ENCODE assay signal across 8 cellular contexts in genomic region chr17:77441950-77442349, GRCh38.
DNase-seq lines count a peak whose midpoint lies in the region; ATAC-seq and TF ChIP-seq lines count a peak whose summit lies in the region.
"Not testable (repeated sequence)": the region's sequence is repeated elsewhere in the genome, so short reads cannot be mapped to it uniquely, and the experiment has no call there.

No MANE protein-coding gene starts in this region.

- TF ChIP-seq EP300 in esophagus muscularis mucosa (IDR thresholded peaks at IDR 0.05): not testable (repeated sequence)

- TF ChIP-seq CTCF in DND-41 (IDR thresholded peaks at IDR 0.05; ENCODE audit: borderline replicate concordance, extremely low read depth, low read length, poor library complexity, severe bottlenecking); OCI-LY1 (IDR thresholded peaks at IDR 0.05; ENCODE audit: low read length); esophagus muscularis mucosa (IDR thresholded peaks at IDR 0.05); natural killer cell (IDR thresholded peaks at IDR 0.05); vagina (IDR thresholded peaks at IDR 0.05): not testable (repeated sequence)

- not testable (repeated sequence) for ATAC-seq in DND-41 (ENCODE audit: insufficient read depth, low read depth); natural killer cell

- not testable (repeated sequence) for H3K9me2 ChIP-seq in OCI-LY1 (ENCODE audit: low read depth, low read length)

- DNase-seq in DND-41: peak; percentile 39
- peak; percentile 74 for DNase-seq in activated CD4-positive, alpha-beta T cell treated with anti-CD3 and anti-CD28 coated beads, Interleukin-2, amount 10 ng/mL, durations not matched to agents 24 days and 14 days
- DNase-seq in activated naive CD4-positive, alpha-beta T cell treated with anti-CD3 and anti-CD28 coated beads for 36 hours: peak; percentile 82
- not testable (repeated sequence) for DNase-seq in esophagus muscularis mucosa (ENCODE audit: extremely low spot score); natural killer cell; vagina (ENCODE audit: extremely low spot score in 2 of 2)
- DNase-seq in stimulated activated CD4-positive, alpha-beta T cell treated with anti-CD3 and anti-CD28 coated beads, Interleukin-4, amount 100 ng/mL, for 24 hours: peak; percentile 75

- 90% methylated on average over 10 of the region's 10 CpGs for WGBS in esophagus muscularis mucosa

- peak overlapping the region; percentile 66 for H3K9ac ChIP-seq in DND-41 (ENCODE audit: low read depth, low read length)
- peak overlapping the region; percentile 86 for H3K9ac ChIP-seq in OCI-LY1 (ENCODE audit: low read length)

- CTCF ChIA-PET in activated naive CD4-positive, alpha-beta T cell treated with anti-CD3 and anti-CD28 coated beads for 36 hours (lab: Charles Lee): interaction anchor here (0.8 to 3.5 kb wide), 5 partner anchors 9 to 42 kb away, joined by 4 to 26 read pairs (median 17); no protein-coding TSS in a partner anchor

- H3K4me3 Mint-ChIP-seq in activated CD4-positive, alpha-beta T cell treated with anti-CD3 and anti-CD28 coated beads, Interleukin-2, amount 10 ng/mL, durations not matched to agents 24 days and 14 days: peak overlapping the region; percentile 83
- H3K4me3 Mint-ChIP-seq in activated naive CD4-positive, alpha-beta T cell treated with anti-CD3 and anti-CD28 coated beads for 36 hours: peak overlapping the region; percentile 65
- H3K4me3 Mint-ChIP-seq in natural killer cell: peak overlapping the region; percentile 82

- not testable (repeated sequence) for H3K36me3 Mint-ChIP-seq in activated CD4-positive, alpha-beta T cell treated with anti-CD3 and anti-CD28 coated beads, Interleukin-2, amount 10 ng/mL, durations not matched to agents 24 days and 14 days (ENCODE audit: low read depth); activated naive CD4-positive, alpha-beta T cell treated with anti-CD3 and anti-CD28 coated beads for 36 hours (ENCODE audit: low read depth); natural killer cell

- H3K27ac Mint-ChIP-seq in activated CD4-positive, alpha-beta T cell treated with anti-CD3 and anti-CD28 coated beads, Interleukin-2, amount 10 ng/mL, durations not matched to agents 24 days and 14 days: peak overlapping the region; percentile 99
- peak overlapping the region; percentile 99 for H3K27ac Mint-ChIP-seq in activated naive CD4-positive, alpha-beta T cell treated with anti-CD3 and anti-CD28 coated beads for 36 hours
- H3K27ac Mint-ChIP-seq in natural killer cell: peak overlapping the region; percentile 86

- H3K4me1 ChIP-seq in DND-41 (ENCODE audit: insufficient read depth, low read length): peaks cover 100% of the 10 kb centered on the region
- peaks cover 100% of the 10 kb centered on the region for H3K4me1 ChIP-seq in OCI-LY1 (ENCODE audit: insufficient read depth, low read length, severe bottlenecking)
- peaks cover 86 to 99% (median 96%) of the 10 kb centered on the region in 4 donors for H3K4me1 ChIP-seq in esophagus muscularis mucosa
- peaks cover 100% of the 10 kb centered on the region for H3K4me1 ChIP-seq in vagina

- H3K4me3 ChIP-seq in DND-41 (ENCODE audit: low read depth in 1 of 2, low read length in 2 of 2): 0 out of 4 replicates have a peak overlapping the region, but pooled peaks of 1 of the 2 experiments have one; percentile 3
- H3K4me3 ChIP-seq in OCI-LY1 (ENCODE audit: low read depth, low read length, poor library complexity, severe bottlenecking): peak overlapping the region; percentile 39
- not testable (repeated sequence) for H3K4me3 ChIP-seq in esophagus muscularis mucosa, vagina

- H4K20me1 ChIP-seq in DND-41 (ENCODE audit: insufficient read depth, low read length); OCI-LY1 (ENCODE audit: insufficient read depth, low read length): not testable (repeated sequence)

- TF ChIP-seq POLR2A in esophagus muscularis mucosa (IDR thresholded peaks at IDR 0.05; ENCODE audit: low read depth); vagina (IDR thresholded peaks at IDR 0.05): not testable (repeated sequence)

- H3K4me1 Mint-ChIP-seq in activated CD4-positive, alpha-beta T cell treated with anti-CD3 and anti-CD28 coated beads, Interleukin-2, amount 10 ng/mL, durations not matched to agents 24 days and 14 days: peaks cover 89% of the 10 kb centered on the region
- H3K4me1 Mint-ChIP-seq in activated naive CD4-positive, alpha-beta T cell treated with anti-CD3 and anti-CD28 coated beads for 36 hours (ENCODE audit: low read depth): peaks cover 97% of the 10 kb centered on the region
- H3K4me1 Mint-ChIP-seq in natural killer cell: peaks cover 81 to 97% of the 10 kb centered on the region in 2 donors

- not testable (repeated sequence) for H3K9me3 ChIP-seq in DND-41 (ENCODE audit: insufficient read depth, low read length, severe bottlenecking); OCI-LY1 (ENCODE audit: low read length); esophagus muscularis mucosa; vagina

- peaks cover 32% of the 10 kb centered on the region for H3F3A ChIP-seq in OCI-LY1 (ENCODE audit: insufficient read depth, low read length)

- not testable (repeated sequence) for H3K9me3 Mint-ChIP-seq in activated CD4-positive, alpha-beta T cell treated with anti-CD3 and anti-CD28 coated beads, Interleukin-2, amount 10 ng/mL, durations not matched to agents 24 days and 14 days; activated naive CD4-positive, alpha-beta T cell treated with anti-CD3 and anti-CD28 coated beads for 36 hours; natural killer cell

- H3K27me3 ChIP-seq in DND-41 (ENCODE audit: insufficient read depth, low read length, poor library complexity); OCI-LY1 (ENCODE audit: insufficient read depth, low read length); esophagus muscularis mucosa; vagina: not testable (repeated sequence)

- H3K4me2 ChIP-seq in DND-41 (ENCODE audit: insufficient read depth, low read length) (peak overlapping the region; percentile 25), OCI-LY1 (ENCODE audit: low read length) (peak overlapping the region; percentile 64)

- H3K27ac ChIP-seq in DND-41 (ENCODE audit: low read length) (peak overlapping the region; percentile 99), OCI-LY1 (ENCODE audit: low read depth, low read length, poor library complexity, severe bottlenecking) (peak overlapping the region; percentile 99), esophagus muscularis mucosa (replicated peaks in 1 of 4) (peak overlapping the region in 3 of 4 donors; percentile 68 to 99 (median 69)), vagina (peak overlapping the region; percentile 81)

- intact Hi-C loops in activated CD4-positive, alpha-beta T cell treated with anti-CD3 and anti-CD28 coated beads, Interleukin-2, amount 10 ng/mL, durations not matched to agents 24 days and 14 days (cut with micrococcal nuclease): loop anchor here (1.0 to 2.0 kb wide), 4 partner anchors 9 to 37 kb away; no protein-coding TSS in a partner anchor
- intact Hi-C loops in activated naive CD4-positive, alpha-beta T cell treated with anti-CD3 and anti-CD28 coated beads for 36 hours (cut with micrococcal nuclease): loop anchor here (1.0 to 10.0 kb wide), 9 partner anchors 8 to 403 kb away; partner anchors contain the start of gene SEC14L1
- intact Hi-C loops in esophagus muscularis mucosa (cut with DNase I); vagina (cut with DNase I): not testable (repeated sequence)
- intact Hi-C loops in natural killer cell (cut with micrococcal nuclease): loop anchor here (2.0 to 10.0 kb wide), 2 partner anchors 109 to 443 kb away; no protein-coding TSS in a partner anchor

- H2AFZ ChIP-seq in DND-41 (ENCODE audit: low read depth, low read length); OCI-LY1 (ENCODE audit: low read length): not testable (repeated sequence)

- not testable (repeated sequence) for H3K36me3 ChIP-seq in DND-41 (ENCODE audit: insufficient read depth, low read length); OCI-LY1 (ENCODE audit: insufficient read depth, low read length); esophagus muscularis mucosa; vagina

- H3K27me3 Mint-ChIP-seq in activated CD4-positive, alpha-beta T cell treated with anti-CD3 and anti-CD28 coated beads, Interleukin-2, amount 10 ng/mL, durations not matched to agents 24 days and 14 days; activated naive CD4-positive, alpha-beta T cell treated with anti-CD3 and anti-CD28 coated beads for 36 hours (ENCODE audit: low read depth); natural killer cell (ENCODE audit: low read depth in 2 of 2): not testable (repeated sequence)

- peaks cover 51% of the 10 kb centered on the region for H3K79me2 ChIP-seq in DND-41 (ENCODE audit: insufficient read depth, low read length)
- not testable (repeated sequence) for H3K79me2 ChIP-seq in OCI-LY1 (ENCODE audit: insufficient read depth, low read length)
